In genomic region chr13:28717170-28717569, GRCh38 we compare ENCODE assay signal across 13 cellular contexts. TPM values are rescaled to one million over a fixed set of nuclear protein-coding genes. Genes with fewer than 3 reads are reported as not detected.
DNase-seq lines count a peak whose midpoint lies in the region; ATAC-seq and TF ChIP-seq lines count a peak whose summit lies in the region.
"Had no signal": no experiment of that assay in that cellular context is flagged by ENCODE, and none has a peak within 500 bp of the region (broad histone marks: within the 10 kb centered on the region; RNA-seq: fewer than 3 reads in every experiment).

No MANE protein-coding gene starts in this region.

- no CpG with 5 or more reads among the region's 3 CpGs for WGBS in mesendoderm (ENCODE audit: extremely low coverage, insufficient coverage, low lambda C conversion rate)

- peak overlapping the region; percentile 39 for H3K27ac Mint-ChIP-seq in activated naive CD4-positive, alpha-beta T cell treated with anti-CD3 and anti-CD28 coated beads, Interleukin-2, amount 10 ng/mL, durations not matched to agents 7 days and 5 days

- no peak overlapping the region for H3K23ac ChIP-seq in mesendoderm (ENCODE audit: low read length)

- ATAC-seq in HG03354 (IDR thresholded peaks at IDR 0.05; ENCODE audit: poor library complexity, severe bottlenecking, unreplicated experiment) (no peak), GM21619 (IDR thresholded peaks at IDR 0.05; ENCODE audit: unreplicated experiment) (no peak)
- ATAC-seq: SK-N-SH treated with all-trans-retinoic acid at 6 μM for 48 hours had no signal

- DNase-seq in activated naive CD4-positive, alpha-beta T cell treated with anti-CD3 and anti-CD28 coated beads, Interleukin-2, amount 10 ng/mL, durations not matched to agents 7 days and 5 days, result no peak
- no peak for DNase-seq in activated naive CD4-positive, alpha-beta T cell treated with anti-CD3 and anti-CD28 coated beads, Interleukin-2, amount 50 U/mL, for 16 hours
- DNase-seq in ascending aorta (ENCODE audit: low spot score in 2 of 2) (no peak), mesendoderm (peak; percentile 52), NCI-H187 treated with DMSO at 0.1 percent for 48 hours (lab: John Stamatoyannopoulos, UW) (no peak)
- DNase-seq: activated effector memory CD4-positive, alpha-beta T cell treated with anti-CD3 and anti-CD28 coated beads, Interleukin-2, amount 50 U/mL, for 16 hours; BE2C; esophagus squamous epithelium; NCI-H2029 treated with DMSO at 0.1 percent for 48 hours had no signal

- no peak for TF ChIP-seq CTCF in ascending aorta (IDR thresholded peaks at IDR 0.05)

- peak overlapping the region; percentile 64 for H3K18ac ChIP-seq in mesendoderm (ENCODE audit: low read length)

- CTCF ChIA-PET in activated naive CD4-positive, alpha-beta T cell treated with anti-CD3 and anti-CD28 coated beads, Interleukin-2, amount 10 ng/mL, durations not matched to agents 7 days and 5 days (lab: Charles Lee), result no interaction called here

- peaks cover 29% of the 10 kb centered on the region for H3K4me1 Mint-ChIP-seq in activated naive CD4-positive, alpha-beta T cell treated with anti-CD3 and anti-CD28 coated beads, Interleukin-2, amount 10 ng/mL, durations not matched to agents 7 days and 5 days

- no peaks in the 10 kb centered on the region for H3K9me3 ChIP-seq in ascending aorta
- H3K9me3 ChIP-seq: BE2C, esophagus squamous epithelium had no signal

- peak overlapping the region; percentile 61 for H3K56ac ChIP-seq in mesendoderm (ENCODE audit: low read length)

- H4K8ac ChIP-seq in mesendoderm (ENCODE audit: low read depth, low read length), result no peak overlapping the region

- H3K27me3 ChIP-seq in ascending aorta, result no peaks in the 10 kb centered on the region
- H3K27me3 ChIP-seq in mesendoderm (ENCODE audit: insufficient read depth, low read length, poor library complexity), result no peaks in the 10 kb centered on the region
- H3K27me3 ChIP-seq: BE2C, esophagus squamous epithelium had no signal

- H3K4me3 ChIP-seq in ascending aorta (no peak overlapping the region), mesendoderm (ENCODE audit: low read length) (no peak overlapping the region)

- no peaks in the 10 kb centered on the region for H3K9me3 Mint-ChIP-seq in activated naive CD4-positive, alpha-beta T cell treated with anti-CD3 and anti-CD28 coated beads, Interleukin-2, amount 10 ng/mL, durations not matched to agents 7 days and 5 days

- no peak overlapping the region for H2AK5ac ChIP-seq in mesendoderm (ENCODE audit: low read length)

- H3K79me2 ChIP-seq in mesendoderm (ENCODE audit: control insufficient read depth, insufficient read depth, low read length), result no peaks in the 10 kb centered on the region

- H3K36me3 ChIP-seq in ascending aorta (no peaks in the 10 kb centered on the region), mesendoderm (ENCODE audit: control insufficient read depth, insufficient read depth, low read length) (no peaks in the 10 kb centered on the region)
- H3K36me3 ChIP-seq: BE2C, esophagus squamous epithelium had no signal

- H3K27me3 Mint-ChIP-seq in activated naive CD4-positive, alpha-beta T cell treated with anti-CD3 and anti-CD28 coated beads, Interleukin-2, amount 10 ng/mL, durations not matched to agents 7 days and 5 days, result no peaks in the 10 kb centered on the region

- peak overlapping the region; percentile 13 to 97 for H3K27ac ChIP-seq in ascending aorta
- H3K27ac ChIP-seq in mesendoderm (ENCODE audit: low read depth, low read length), result peak overlapping the region; percentile 83
- peak overlapping the region; percentile 33 for H3K27ac ChIP-seq in temporal lobe (ENCODE audit: low read depth, low read length)

- H3K4me2 ChIP-seq in mesendoderm (ENCODE audit: low read length), result peak overlapping the region; percentile 2

- no peaks in the 10 kb centered on the region for H3K79me1 ChIP-seq in mesendoderm (ENCODE audit: low read length)

- H2BK5ac ChIP-seq in mesendoderm (ENCODE audit: low read length), result peak overlapping the region; percentile 62

- no peak overlapping the region for H3K4ac ChIP-seq in mesendoderm (ENCODE audit: low read depth, low read length)

- H3K36me3 Mint-ChIP-seq in activated naive CD4-positive, alpha-beta T cell treated with anti-CD3 and anti-CD28 coated beads, Interleukin-2, amount 10 ng/mL, durations not matched to agents 7 days and 5 days, result peaks cover 25% of the 10 kb centered on the region

- H3K4me1 ChIP-seq in ascending aorta, result peaks cover 0 to 6% of the 10 kb centered on the region in 2 donors
- peaks cover 9% of the 10 kb centered on the region for H3K4me1 ChIP-seq in mesendoderm (ENCODE audit: control insufficient read depth, low read depth, low read length)
- H3K4me1 ChIP-seq: BE2C had no signal

- H4K5ac ChIP-seq in mesendoderm (ENCODE audit: low read length), result no peak overlapping the region

- peak overlapping the region; percentile 13 for H2BK120ac ChIP-seq in mesendoderm (ENCODE audit: low read depth, low read length)

- H2BK15ac ChIP-seq in mesendoderm (replicated peaks; ENCODE audit: low read depth), result no peak overlapping the region

- peak overlapping the region; percentile 89 for H3K4me3 Mint-ChIP-seq in activated naive CD4-positive, alpha-beta T cell treated with anti-CD3 and anti-CD28 coated beads, Interleukin-2, amount 10 ng/mL, durations not matched to agents 7 days and 5 days

- peak overlapping the region; percentile 26 for H3K9ac ChIP-seq in mesendoderm (ENCODE audit: low read length)

- intact Hi-C loops in ascending aorta (cut with DNase I), result loop anchor here (10.0 kb wide), 1 partner anchor 1588 kb away; the partner anchor contains the start of gene KATNAL1

RNA-seq across cellular contexts. Expression of gene SLC46A3, which starts 1.6 kb away (rescaled TPM):
- 2.8 TPM for total RNA-seq in ascending aorta
- polyA plus RNA-seq in mesendoderm (2013, experiment 1 of 2), result 1.1 TPM
- 0.85 TPM for polyA plus RNA-seq in mesendoderm (2013, experiment 2 of 2)
- total RNA-seq in temporal lobe, result 2.2 TPM

RNA-seq across cellular contexts. Expression of gene POMP, which starts 58.2 kb away (rescaled TPM):
- total RNA-seq in ascending aorta (25.0 TPM), temporal lobe (43.8 TPM)
- 161 TPM for polyA plus RNA-seq in mesendoderm (2013, experiment 1 of 2)
- 158 TPM for polyA plus RNA-seq in mesendoderm (2013, experiment 2 of 2)

Comparison
In these comparisons a context has a peak if more than half of its experiments do, and no peak if none do; other contexts are left out.
1. H3K27ac ChIP-seq: peak in every context shown above with its lines; median percentile 83 in mesendoderm; 55 in ascending aorta; 33 in temporal lobe.